17 cellular contexts compared by ENCODE assay signal in genomic region chr16:10465821-10466220, GRCh38.
"Had no signal": no experiment of that assay in that cellular context is flagged by ENCODE, and none has a peak within 500 bp of the region (broad histone marks: within the 10 kb centered on the region; RNA-seq: fewer than 3 reads in every experiment).

No MANE protein-coding gene starts in this region.

- DNase-seq: activated CD4-positive, alpha-beta T cell treated with anti-CD3 and anti-CD28 coated beads, Interleukin-2, amount 50 U/mL, for 4 hours; activated CD4-positive, CD25-positive, alpha-beta regulatory T cell treated with anti-CD3 and anti-CD28 coated beads, Interleukin-2, amount 50 U/mL, for 72 hours; activated effector memory CD4-positive, alpha-beta T cell treated with anti-CD3 and anti-CD28 coated beads, Interleukin-2, amount 50 U/mL, for 16 hours; activated T-cell treated with anti-CD3 and anti-CD28 coated beads, Interleukin-2, amount 50 U/mL, for 72 hours; adrenal gland; dorsolateral prefrontal cortex; gastrocnemius medialis; head of caudate nucleus; mesenchymal stem cell; mucosa of descending colon; naive thymus-derived CD4-positive, alpha-beta T cell; ovary; psoas muscle; right cardiac atrium; stimulated activated naive CD8-positive, alpha-beta T cell treated with anti-CD3 and anti-CD28 coated beads, Interleukin-15, Interleukin-2, amounts not matched to agents 100 U/mL and 50 U/mL, for 24 hours; T-helper 2 cell had no signal

- H3K4me1 Mint-ChIP-seq: activated naive CD4-positive, alpha-beta T cell treated with anti-CD3 and anti-CD28 coated beads, Interleukin-2, amount 50 U/mL, for 24 hours had no signal

- H3K27me3 Mint-ChIP-seq: activated naive CD4-positive, alpha-beta T cell treated with anti-CD3 and anti-CD28 coated beads, Interleukin-2, amount 50 U/mL, for 24 hours; naive thymus-derived CD4-positive, alpha-beta T cell had no signal

- H3K4me3 Mint-ChIP-seq: activated naive CD4-positive, alpha-beta T cell treated with anti-CD3 and anti-CD28 coated beads, Interleukin-2, amount 50 U/mL, for 24 hours; activated T-cell treated with anti-CD3 and anti-CD28 coated beads, Interleukin-2, amount 50 U/mL, for 72 hours; naive thymus-derived CD4-positive, alpha-beta T cell had no signal

- H3K27ac Mint-ChIP-seq: activated naive CD4-positive, alpha-beta T cell treated with anti-CD3 and anti-CD28 coated beads, Interleukin-2, amount 50 U/mL, for 24 hours; activated T-cell treated with anti-CD3 and anti-CD28 coated beads, Interleukin-2, amount 50 U/mL, for 72 hours had no signal
